In the genomic region with DNA sequence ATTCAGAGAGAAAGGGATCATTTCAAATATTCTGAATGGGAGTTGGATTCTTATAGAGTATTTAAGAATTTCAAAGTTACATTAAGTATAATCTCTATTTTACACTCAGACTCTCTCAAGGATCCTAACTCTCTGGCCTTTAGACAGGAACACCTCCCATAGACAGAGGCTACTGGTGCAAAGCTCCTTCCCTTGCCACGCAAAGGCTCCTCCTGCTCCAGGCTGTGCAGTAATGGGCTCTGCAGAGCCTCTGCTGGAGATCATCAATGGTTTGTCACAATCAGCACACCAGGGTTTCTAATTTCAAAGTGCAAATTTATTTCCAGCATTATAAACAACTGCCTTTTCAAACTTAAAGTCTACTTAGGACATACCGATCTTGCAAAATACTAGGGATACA, we compare ENCODE assay signal across 20 cellular contexts.
"Had no signal": no experiment of that assay in that cellular context is flagged by ENCODE, and none has a peak within 500 bp of the region (broad histone marks: within the 10 kb centered on the region; RNA-seq: fewer than 3 reads in every experiment).

No MANE protein-coding gene starts in this region.

- DNase-seq: activated CD4-positive, alpha-beta T cell treated with anti-CD3 and anti-CD28 coated beads for 36 hours; activated CD8-positive, alpha-beta memory T cell treated with anti-CD3 and anti-CD28 coated beads, Interleukin-2, amount 50 U/mL, for 48 hours; activated CD8-positive, alpha-beta T cell treated with anti-CD3 and anti-CD28 coated beads for 36 hours; activated naive CD4-positive, alpha-beta T cell treated with Interleukin-2 at 50 U/mL for 16 hours; adrenal gland; body of pancreas; cortex of kidney; effector CD8-positive, alpha-beta T cell; hippocampal formation; left cardiac atrium; naive thymus-derived CD8-positive, alpha-beta T cell; psoas muscle; stimulated activated CD4-positive, alpha-beta T cell treated with anti-CD3 and anti-CD28 coated beads, Interleukin-15, amount 100 ng/mL, for 24 hours; stimulated activated CD4-positive, alpha-beta T cell treated with anti-CD3 and anti-CD28 coated beads, Interleukin-4, amount 100 ng/mL, for 24 hours; T1000 had no signal

- ATAC-seq: activated CD4-positive, alpha-beta T cell treated with anti-CD3 and anti-CD28 coated beads for 36 hours; activated CD8-positive, alpha-beta T cell treated with anti-CD3 and anti-CD28 coated beads for 36 hours; body of pancreas; gastroesophageal sphincter; naive thymus-derived CD8-positive, alpha-beta T cell; psoas muscle had no signal

- H3K27ac ChIP-seq: body of pancreas, gastroesophageal sphincter, psoas muscle had no signal

- H3K9me3 ChIP-seq: adrenal gland, body of pancreas, gastroesophageal sphincter, psoas muscle had no signal

- FAIRE-seq: urothelium cell line had no signal

- H3K27me3 ChIP-seq: adrenal gland, body of pancreas, gastroesophageal sphincter had no signal

- H3K4me1 ChIP-seq: adrenal gland, body of pancreas, psoas muscle had no signal

- H3K4me1 Mint-ChIP-seq: activated CD4-positive, alpha-beta T cell treated with anti-CD3 and anti-CD28 coated beads for 36 hours; central memory CD8-positive, alpha-beta T cell; naive thymus-derived CD8-positive, alpha-beta T cell had no signal

- H3K4me3 Mint-ChIP-seq: activated CD4-positive, alpha-beta T cell treated with anti-CD3 and anti-CD28 coated beads for 36 hours; activated CD8-positive, alpha-beta T cell treated with anti-CD3 and anti-CD28 coated beads for 36 hours; central memory CD8-positive, alpha-beta T cell; naive thymus-derived CD8-positive, alpha-beta T cell; stimulated activated naive CD8-positive, alpha-beta T cell treated with anti-CD3 and anti-CD28 coated beads, Interleukin-15, Interleukin-2, amounts not matched to agents 100 ng/mL and 50 ng/mL, for 24 hours had no signal

- H3K27me3 Mint-ChIP-seq: activated CD4-positive, alpha-beta T cell treated with anti-CD3 and anti-CD28 coated beads for 36 hours; activated CD8-positive, alpha-beta T cell treated with anti-CD3 and anti-CD28 coated beads for 36 hours; central memory CD8-positive, alpha-beta T cell; stimulated activated naive CD8-positive, alpha-beta T cell treated with anti-CD3 and anti-CD28 coated beads, Interleukin-15, Interleukin-2, amounts not matched to agents 100 ng/mL and 50 ng/mL, for 24 hours had no signal

- H3K36me3 ChIP-seq: adrenal gland, gastroesophageal sphincter had no signal

- H3K4me3 ChIP-seq: adrenal gland, body of pancreas, gastroesophageal sphincter, lung, psoas muscle had no signal

- H3K9me3 Mint-ChIP-seq: activated CD8-positive, alpha-beta T cell treated with anti-CD3 and anti-CD28 coated beads for 36 hours; central memory CD8-positive, alpha-beta T cell; stimulated activated naive CD8-positive, alpha-beta T cell treated with anti-CD3 and anti-CD28 coated beads, Interleukin-15, Interleukin-2, amounts not matched to agents 100 ng/mL and 50 ng/mL, for 24 hours had no signal

- H3K36me3 Mint-ChIP-seq: naive thymus-derived CD8-positive, alpha-beta T cell had no signal

- H3K27ac Mint-ChIP-seq: activated CD4-positive, alpha-beta T cell treated with anti-CD3 and anti-CD28 coated beads for 36 hours; activated CD8-positive, alpha-beta T cell treated with anti-CD3 and anti-CD28 coated beads for 36 hours; naive thymus-derived CD8-positive, alpha-beta T cell; stimulated activated naive CD8-positive, alpha-beta T cell treated with anti-CD3 and anti-CD28 coated beads, Interleukin-15, Interleukin-2, amounts not matched to agents 100 ng/mL and 50 ng/mL, for 24 hours had no signal
